Comparison of ENCODE assay signal across 8 cellular contexts in the genomic region with DNA sequence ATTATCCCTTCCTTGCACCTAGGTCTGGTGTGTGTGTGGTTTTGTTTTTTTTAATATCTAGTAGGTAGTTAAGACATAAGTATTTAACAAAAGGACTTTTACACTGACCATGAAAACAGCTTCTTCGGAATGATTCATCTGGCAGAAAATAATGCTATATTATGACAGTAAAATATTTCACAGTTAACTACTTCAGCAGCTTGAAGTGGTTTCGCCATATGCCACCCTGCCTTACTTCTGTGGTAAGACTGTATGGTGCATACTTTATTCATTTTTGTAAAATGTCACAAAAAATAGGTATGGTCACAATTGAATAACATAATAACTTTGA. TPM values are rescaled to one million over a fixed set of nuclear protein-coding genes. Genes with fewer than 3 reads are reported as not detected.
DNase-seq lines count a peak whose midpoint lies in the region; ATAC-seq and TF ChIP-seq lines count a peak whose summit lies in the region.

No MANE protein-coding gene starts in this region.

- H3K27ac ChIP-seq in SJSA1 (peak overlapping the region; percentile 97), prostate gland (peak overlapping the region; percentile 96 to 98)

- H3K4me3 ChIP-seq in SJSA1: peak overlapping the region; percentile 66
- H3K4me3 ChIP-seq in prostate gland: peak overlapping the region; percentile 61 to 64

- no peaks in the 10 kb centered on the region for H3K9me3 ChIP-seq in SJSA1 (replicated peaks)
- H3K9me3 ChIP-seq in prostate gland: no peaks in the 10 kb centered on the region

- no peaks in the 10 kb centered on the region for H3K27me3 ChIP-seq in SJSA1 (replicated peaks)
- no peaks in the 10 kb centered on the region for H3K27me3 ChIP-seq in prostate gland (replicated peaks; ENCODE audit: insufficient read depth)

- peak; percentile 76 for DNase-seq in DMS 273 treated with DMSO at 0.1 percent for 48 hours (lab: John Stamatoyannopoulos, UW)
- DNase-seq in SJSA1 (ENCODE audit: low read depth in 1 of 2, low spot score in 2 of 2): no peak
- peak; percentile 62 for DNase-seq in fibroblast of gingiva (ENCODE audit: low read depth)
- DNase-seq in prostate gland (ENCODE audit: low spot score): no peak
- DNase-seq in anterior cingulate cortex (lab: John Stamatoyannopoulos, UW): no peak
- DNase-seq in NCI-H2171 (lab: John Stamatoyannopoulos, UW): no peak

- H3K4me1 ChIP-seq in SJSA1 (replicated peaks): peaks cover 25% of the 10 kb centered on the region
- H3K4me1 ChIP-seq in prostate gland (replicated peaks): no peaks in the 10 kb centered on the region

- TF ChIP-seq CTCF in prostate gland (IDR thresholded peaks at IDR 0.05): no peak

- H3K36me3 ChIP-seq in SJSA1 (peaks cover 3% of the 10 kb centered on the region; the same call in 1 of the 2 replicates), prostate gland (no peaks in the 10 kb centered on the region)

- TF ChIP-seq POLR2A in prostate gland (IDR thresholded peaks at IDR 0.05): no peak

- intact Hi-C loops in prostate gland (cut with DNase I): no loop called here

- ATAC-seq in HG03045 (IDR thresholded peaks at IDR 0.05; ENCODE audit: unreplicated experiment) (no peak), HG03135 (IDR thresholded peaks at IDR 0.05; ENCODE audit: unreplicated experiment) (no peak)

- WGBS in prostate gland: 39% methylated on average over 2 of the region's 2 CpGs

RNA-seq across cellular contexts. Expression of a gene that starts 0.9 kb away (rescaled TPM):
- 24.5 and 31.9 TPM in 2 replicates for total RNA-seq in SJSA1 (2014; rRNA removed; shearing (Covaris generic))
- 10 to 100 TPM; 32.0 to 64.6 TPM for total RNA-seq in prostate gland

Comparison
In these comparisons a context has a peak if more than half of its experiments do, and no peak if none do; other contexts are left out.
1. DNase-seq: peak in DMS 273 treated with DMSO at 0.1 percent for 48 hours (single experiment) and fibroblast of gingiva (single experiment); none in SJSA1 (0 of 2), prostate gland (single experiment), anterior cingulate cortex (0 of 58) and NCI-H2171 (single experiment).